In genomic region chr14:63383776-63384367, GRCh38 we compare ENCODE assay signal across 8 cellular contexts.
DNase-seq lines count a peak whose midpoint lies in the region; ATAC-seq and TF ChIP-seq lines count a peak whose summit lies in the region.

No MANE protein-coding gene starts in this region.

- POLR2A ChIA-PET in CD4-positive, alpha-beta memory T cell (lab: Charles Lee; ENCODE audit: partially characterized antibody), result no interaction called here

- peak; percentile 84 for ATAC-seq in GM19023 (IDR thresholded peaks at IDR 0.05; ENCODE audit: unreplicated experiment)
- ATAC-seq in HG03108 (IDR thresholded peaks at IDR 0.05; ENCODE audit: unreplicated experiment), result peak; percentile 86
- ATAC-seq in SK-N-SH treated with all-trans-retinoic acid at 6 μM for 48 hours, result no peak

- H3K36me3 ChIP-seq in CD4-positive, alpha-beta memory T cell (ENCODE audit: insufficient read depth, low read length), result peaks cover 36% of the 10 kb centered on the region
- H3K36me3 ChIP-seq in WERI-Rb-1, result peaks cover 90% of the 10 kb centered on the region

- no peak for TF ChIP-seq CTCF in WERI-Rb-1 (IDR thresholded peaks at IDR 0.05; ENCODE audit: low read depth, low read length)

- H3K4me3 ChIP-seq in CD4-positive, alpha-beta memory T cell (ENCODE audit: low read length in 2 of 2), result no peak overlapping the region
- no peak overlapping the region for H3K4me3 ChIP-seq in WERI-Rb-1 (ENCODE audit: low read depth, low read length)

- H3K36me3 Mint-ChIP-seq in CD4-positive, alpha-beta memory T cell, result peaks cover 66 to 68% of the 10 kb centered on the region in 2 donors

- no peaks in the 10 kb centered on the region for H3K27me3 ChIP-seq in CD4-positive, alpha-beta memory T cell (ENCODE audit: insufficient read depth, low read length)
- H3K27me3 ChIP-seq in WERI-Rb-1 (ENCODE audit: insufficient read depth, low read depth, severe bottlenecking), result no peaks in the 10 kb centered on the region

- CTCF ChIA-PET in CD4-positive, alpha-beta memory T cell (lab: Charles Lee; ENCODE audit: partially characterized antibody), result no interaction called here

- intact Hi-C loops in CD4-positive, alpha-beta memory T cell (cut with micrococcal nuclease), result no loop called here

- H3K27ac Mint-ChIP-seq in CD4-positive, alpha-beta memory T cell, result peak overlapping the region in 6 of 7 donors; percentile 20 to 83 (median 54)

- peaks cover 7% of the 10 kb centered on the region for H3K4me1 ChIP-seq in CD4-positive, alpha-beta memory T cell (ENCODE audit: insufficient read depth, low read length)

- no peaks in the 10 kb centered on the region for H3K9me3 Mint-ChIP-seq in CD4-positive, alpha-beta memory T cell

- peak overlapping the region in 1 of 8 donors; percentile 12 for H3K4me3 Mint-ChIP-seq in CD4-positive, alpha-beta memory T cell

- H3K9me3 ChIP-seq in CD4-positive, alpha-beta memory T cell (ENCODE audit: control insufficient read depth in 1 of 2, low read length in 2 of 2), result no peaks in the 10 kb centered on the region
- no peaks in the 10 kb centered on the region for H3K9me3 ChIP-seq in WERI-Rb-1 (ENCODE audit: severe bottlenecking)

- no peaks in the 10 kb centered on the region for H3K27me3 Mint-ChIP-seq in CD4-positive, alpha-beta memory T cell

- DNase-seq in CD4-positive, alpha-beta memory T cell, result no peak
- DNase-seq in UCSD-AML1 (lab: John Stamatoyannopoulos, UW; ENCODE audit: unreplicated experiment), result peak; percentile 25
- DNase-seq in NCI-H146 (lab: John Stamatoyannopoulos, UW), result no peak
- DNase-seq in activated CD4-positive, CD25-positive, alpha-beta regulatory T cell treated with anti-CD3 and anti-CD28 coated beads, Interleukin-2, amount 50 U/mL, for 72 hours, result no peak
- DNase-seq in WERI-Rb-1, result no peak

- no peak overlapping the region for H3K27ac ChIP-seq in CD4-positive, alpha-beta memory T cell (ENCODE audit: low read depth, low read length)
- H3K27ac ChIP-seq in WERI-Rb-1, result no peak overlapping the region

- peaks cover 0 to 7% (median 3%) of the 10 kb centered on the region in 4 donors for H3K4me1 Mint-ChIP-seq in CD4-positive, alpha-beta memory T cell

TF ChIP-seq in SK-N-SH treated with all-trans-retinoic acid at 6 μM for 48 hours, 23 proteins besides CTCF, POLR2A, EP300 and RAD21:
- TF ChIP-seq TOX (CRISPR knock-in tag; IDR thresholded peaks at IDR 0.05; ENCODE audit: borderline replicate concordance) (no peak), ZFP30 (CRISPR knock-in tag; IDR thresholded peaks at IDR 0.05) (no peak), CSRNP3 (CRISPR knock-in tag; IDR thresholded peaks at IDR 0.05) (no peak), SNAI2 (CRISPR knock-in tag; IDR thresholded peaks at IDR 0.05) (no peak), ZNF565 (CRISPR knock-in tag; conservative IDR thresholded peaks at IDR 0.05; ENCODE audit: low read depth) (no peak), ZNF8 (CRISPR knock-in tag; IDR thresholded peaks at IDR 0.05) (no peak), ZNF70 (CRISPR knock-in tag; IDR thresholded peaks at IDR 0.05) (no peak), ISL1 (CRISPR knock-in tag; IDR thresholded peaks at IDR 0.05) (no peak), PATZ1 (CRISPR knock-in tag; IDR thresholded peaks at IDR 0.05; ENCODE audit: borderline replicate concordance) (no peak), PPARA (CRISPR knock-in tag; IDR thresholded peaks at IDR 0.05; ENCODE audit: borderline replicate concordance) (no peak), ZC3H10 (CRISPR knock-in tag; IDR thresholded peaks at IDR 0.05) (no peak)
